8 cellular contexts compared by ENCODE assay signal in the genomic region with DNA sequence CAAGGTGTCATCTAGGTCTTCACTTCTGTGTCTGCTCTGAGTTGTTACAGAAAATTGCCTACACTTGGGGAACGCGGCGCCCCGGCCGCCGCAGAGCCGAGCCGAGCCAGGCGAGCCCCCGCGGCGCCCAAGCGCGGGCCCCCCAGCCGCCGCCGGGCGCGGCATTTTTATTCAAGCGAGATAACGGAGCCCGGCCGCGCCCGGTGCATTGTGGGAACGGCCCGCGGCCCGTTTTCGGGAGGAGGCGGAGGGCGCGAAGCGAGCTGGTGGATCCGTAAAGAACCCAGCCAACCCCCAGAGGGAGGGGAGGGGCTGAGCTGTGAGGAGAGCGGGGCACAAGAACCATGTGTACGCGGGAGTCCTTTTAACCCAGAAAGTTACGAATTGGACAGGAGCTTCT.
DNase-seq lines count a peak whose midpoint lies in the region; ATAC-seq and TF ChIP-seq lines count a peak whose summit lies in the region.

No MANE protein-coding gene starts in this region.

- no peak overlapping the region for H3K27ac Mint-ChIP-seq in naive B cell

- peak; percentile 18 to 21 for ATAC-seq in naive B cell (ENCODE audit: low read depth in 2 of 2)
- ATAC-seq in GM18520 (IDR thresholded peaks at IDR 0.05; ENCODE audit: unreplicated experiment), result no peak

- H3K36me3 Mint-ChIP-seq in naive B cell, result peaks cover 13 to 16% of the 10 kb centered on the region in 2 donors

- peak overlapping the region in 1 of 8 donors; percentile 8 for H3K4me3 Mint-ChIP-seq in naive B cell

- H3K9me3 Mint-ChIP-seq in naive B cell, result peaks cover 4 to 40% (median 19%) of the 10 kb centered on the region in 7 donors

- peaks cover 27 to 33% (median 30%) of the 10 kb centered on the region in 3 donors for H3K27me3 Mint-ChIP-seq in naive B cell

- TF ChIP-seq CTCF in fibroblast of mammary gland (conservative IDR thresholded peaks at IDR 0.05; ENCODE audit: control insufficient read depth, insufficient read depth, low read depth, low read length), result no peak

- H3K4me3 ChIP-seq in fibroblast of mammary gland (ENCODE audit: control insufficient read depth, low read depth, low read length), result peak overlapping the region; percentile 36

- DNase-seq in GM04504 (ENCODE audit: low read depth) (peak; percentile 6), NCI-H510A treated with DMSO at 0.1 percent for 48 hours (lab: John Stamatoyannopoulos, UW) (peak; percentile 20), fibroblast of mammary gland (ENCODE audit: low read depth) (peak; percentile 28), naive B cell (no peak), kidney glomerular epithelial cell (lab: John Stamatoyannopoulos, UW) (no peak), OCI-M2 (lab: John Stamatoyannopoulos, UW; ENCODE audit: unreplicated experiment) (no peak), NCI-H2196 (lab: John Stamatoyannopoulos, UW; ENCODE audit: unreplicated experiment) (no peak)

- peaks cover 0 to 2% (median 0%) of the 10 kb centered on the region in 3 donors for H3K4me1 Mint-ChIP-seq in naive B cell

Comparison
In these comparisons a context has a peak if more than half of its experiments do, and no peak if none do; other contexts are left out.
1. DNase-seq: peak in GM04504 (single experiment), NCI-H510A treated with DMSO at 0.1 percent for 48 hours (single experiment) and fibroblast of mammary gland (single experiment); none in naive B cell (single experiment), kidney glomerular epithelial cell (single experiment), OCI-M2 (single experiment) and NCI-H2196 (single experiment).